In the genomic region with DNA sequence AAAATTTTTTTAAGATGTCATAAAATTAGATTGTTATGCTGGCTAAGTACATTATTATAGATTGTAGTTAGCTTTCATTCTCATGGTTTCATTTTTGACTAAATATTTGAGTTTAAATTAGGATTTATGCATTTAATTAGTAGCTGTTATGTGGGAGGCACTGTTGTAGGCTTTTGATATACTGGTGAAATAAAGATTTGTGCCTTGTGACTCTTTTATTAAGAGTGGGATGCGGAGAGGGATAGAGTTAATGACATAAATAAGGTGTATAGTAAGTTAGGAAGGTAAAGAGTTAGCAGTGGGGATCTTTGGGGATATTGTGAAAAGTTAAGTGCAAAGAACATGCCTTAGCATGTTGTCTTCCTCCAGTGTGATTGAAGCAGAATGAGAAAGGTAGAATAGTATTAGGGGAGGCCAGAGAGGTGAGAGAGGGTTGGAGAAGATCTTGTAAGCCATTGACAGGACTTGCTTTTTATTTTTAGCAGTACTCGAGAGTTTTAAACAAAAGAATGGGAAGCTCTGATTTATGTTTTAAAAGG, we compare ENCODE assay signal across 1 cellular context.
TF ChIP-seq lines count a peak whose summit lies in the region.

No MANE protein-coding gene starts in this region.

TF ChIP-seq in GM23338, 12 proteins besides CTCF, POLR2A, EP300 and RAD21 (continued from another document):
- TF ChIP-seq, protein P1, sequence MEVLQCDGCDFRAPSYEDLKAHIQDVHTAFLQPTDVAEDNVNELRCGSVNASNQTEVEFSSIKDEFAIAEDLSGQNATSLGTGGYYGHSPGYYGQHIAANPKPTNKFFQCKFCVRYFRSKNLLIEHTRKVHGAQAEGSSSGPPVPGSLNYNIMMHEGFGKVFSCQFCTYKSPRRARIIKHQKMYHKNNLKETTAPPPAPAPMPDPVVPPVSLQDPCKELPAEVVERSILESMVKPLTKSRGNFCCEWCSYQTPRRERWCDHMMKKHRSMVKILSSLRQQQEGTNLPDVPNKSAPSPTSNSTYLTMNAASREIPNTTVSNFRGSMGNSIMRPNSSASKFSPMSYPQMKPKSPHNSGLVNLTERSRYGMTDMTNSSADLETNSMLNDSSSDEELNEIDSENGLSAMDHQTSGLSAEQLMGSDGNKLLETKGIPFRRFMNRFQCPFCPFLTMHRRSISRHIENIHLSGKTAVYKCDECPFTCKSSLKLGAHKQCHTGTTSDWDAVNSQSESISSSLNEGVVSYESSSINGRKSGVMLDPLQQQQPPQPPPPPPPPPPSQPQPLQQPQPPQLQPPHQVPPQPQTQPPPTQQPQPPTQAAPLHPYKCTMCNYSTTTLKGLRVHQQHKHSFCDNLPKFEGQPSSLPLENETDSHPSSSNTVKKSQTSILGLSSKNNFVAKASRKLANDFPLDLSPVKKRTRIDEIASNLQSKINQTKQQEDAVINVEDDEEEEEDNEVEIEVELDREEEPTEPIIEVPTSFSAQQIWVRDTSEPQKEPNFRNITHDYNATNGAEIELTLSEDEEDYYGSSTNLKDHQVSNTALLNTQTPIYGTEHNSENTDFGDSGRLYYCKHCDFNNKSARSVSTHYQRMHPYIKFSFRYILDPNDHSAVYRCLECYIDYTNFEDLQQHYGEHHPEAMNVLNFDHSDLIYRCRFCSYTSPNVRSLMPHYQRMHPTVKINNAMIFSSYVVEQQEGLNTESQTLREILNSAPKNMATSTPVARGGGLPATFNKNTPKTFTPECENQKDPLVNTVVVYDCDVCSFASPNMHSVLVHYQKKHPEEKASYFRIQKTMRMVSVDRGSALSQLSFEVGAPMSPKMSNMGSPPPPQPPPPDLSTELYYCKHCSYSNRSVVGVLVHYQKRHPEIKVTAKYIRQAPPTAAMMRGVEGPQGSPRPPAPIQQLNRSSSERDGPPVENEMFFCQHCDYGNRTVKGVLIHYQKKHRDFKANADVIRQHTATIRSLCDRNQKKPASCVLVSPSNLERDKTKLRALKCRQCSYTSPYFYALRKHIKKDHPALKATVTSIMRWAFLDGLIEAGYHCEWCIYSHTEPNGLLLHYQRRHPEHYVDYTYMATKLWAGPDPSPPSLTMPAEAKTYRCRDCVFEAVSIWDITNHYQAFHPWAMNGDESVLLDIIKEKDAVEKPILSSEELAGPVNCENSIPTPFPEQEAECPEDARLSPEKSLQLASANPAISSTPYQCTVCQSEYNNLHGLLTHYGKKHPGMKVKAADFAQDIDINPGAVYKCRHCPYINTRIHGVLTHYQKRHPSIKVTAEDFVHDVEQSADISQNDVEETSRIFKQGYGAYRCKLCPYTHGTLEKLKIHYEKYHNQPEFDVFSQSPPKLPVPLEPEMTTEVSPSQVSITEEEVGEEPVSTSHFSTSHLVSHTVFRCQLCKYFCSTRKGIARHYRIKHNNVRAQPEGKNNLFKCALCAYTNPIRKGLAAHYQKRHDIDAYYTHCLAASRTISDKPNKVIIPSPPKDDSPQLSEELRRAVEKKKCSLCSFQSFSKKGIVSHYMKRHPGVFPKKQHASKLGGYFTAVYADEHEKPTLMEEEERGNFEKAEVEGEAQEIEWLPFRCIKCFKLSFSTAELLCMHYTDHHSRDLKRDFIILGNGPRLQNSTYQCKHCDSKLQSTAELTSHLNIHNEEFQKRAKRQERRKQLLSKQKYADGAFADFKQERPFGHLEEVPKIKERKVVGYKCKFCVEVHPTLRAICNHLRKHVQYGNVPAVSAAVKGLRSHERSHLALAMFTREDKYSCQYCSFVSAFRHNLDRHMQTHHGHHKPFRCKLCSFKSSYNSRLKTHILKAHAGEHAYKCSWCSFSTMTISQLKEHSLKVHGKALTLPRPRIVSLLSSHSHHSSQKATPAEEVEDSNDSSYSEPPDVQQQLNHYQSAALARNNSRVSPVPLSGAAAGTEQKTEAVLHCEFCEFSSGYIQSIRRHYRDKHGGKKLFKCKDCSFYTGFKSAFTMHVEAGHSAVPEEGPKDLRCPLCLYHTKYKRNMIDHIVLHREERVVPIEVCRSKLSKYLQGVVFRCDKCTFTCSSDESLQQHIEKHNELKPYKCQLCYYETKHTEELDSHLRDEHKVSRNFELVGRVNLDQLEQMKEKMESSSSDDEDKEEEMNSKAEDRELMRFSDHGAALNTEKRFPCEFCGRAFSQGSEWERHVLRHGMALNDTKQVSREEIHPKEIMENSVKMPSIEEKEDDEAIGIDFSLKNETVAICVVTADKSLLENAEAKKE (CRISPR knock-in tag; IDR thresholded peaks at IDR 0.05): no peak
- TF ChIP-seq POLR2AphosphoS5 (IDR thresholded peaks at IDR 0.05; ENCODE audit: low read depth) (no peak), CREB1 (CRISPR knock-in tag; IDR thresholded peaks at IDR 0.05; ENCODE audit: low read depth) (no peak)
- TF ChIP-seq, protein P2, sequence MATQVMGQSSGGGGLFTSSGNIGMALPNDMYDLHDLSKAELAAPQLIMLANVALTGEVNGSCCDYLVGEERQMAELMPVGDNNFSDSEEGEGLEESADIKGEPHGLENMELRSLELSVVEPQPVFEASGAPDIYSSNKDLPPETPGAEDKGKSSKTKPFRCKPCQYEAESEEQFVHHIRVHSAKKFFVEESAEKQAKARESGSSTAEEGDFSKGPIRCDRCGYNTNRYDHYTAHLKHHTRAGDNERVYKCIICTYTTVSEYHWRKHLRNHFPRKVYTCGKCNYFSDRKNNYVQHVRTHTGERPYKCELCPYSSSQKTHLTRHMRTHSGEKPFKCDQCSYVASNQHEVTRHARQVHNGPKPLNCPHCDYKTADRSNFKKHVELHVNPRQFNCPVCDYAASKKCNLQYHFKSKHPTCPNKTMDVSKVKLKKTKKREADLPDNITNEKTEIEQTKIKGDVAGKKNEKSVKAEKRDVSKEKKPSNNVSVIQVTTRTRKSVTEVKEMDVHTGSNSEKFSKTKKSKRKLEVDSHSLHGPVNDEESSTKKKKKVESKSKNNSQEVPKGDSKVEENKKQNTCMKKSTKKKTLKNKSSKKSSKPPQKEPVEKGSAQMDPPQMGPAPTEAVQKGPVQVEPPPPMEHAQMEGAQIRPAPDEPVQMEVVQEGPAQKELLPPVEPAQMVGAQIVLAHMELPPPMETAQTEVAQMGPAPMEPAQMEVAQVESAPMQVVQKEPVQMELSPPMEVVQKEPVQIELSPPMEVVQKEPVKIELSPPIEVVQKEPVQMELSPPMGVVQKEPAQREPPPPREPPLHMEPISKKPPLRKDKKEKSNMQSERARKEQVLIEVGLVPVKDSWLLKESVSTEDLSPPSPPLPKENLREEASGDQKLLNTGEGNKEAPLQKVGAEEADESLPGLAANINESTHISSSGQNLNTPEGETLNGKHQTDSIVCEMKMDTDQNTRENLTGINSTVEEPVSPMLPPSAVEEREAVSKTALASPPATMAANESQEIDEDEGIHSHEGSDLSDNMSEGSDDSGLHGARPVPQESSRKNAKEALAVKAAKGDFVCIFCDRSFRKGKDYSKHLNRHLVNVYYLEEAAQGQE (IDR thresholded peaks at IDR 0.05; ENCODE audit: unreplicated experiment): no peak
